8 cellular contexts compared by ENCODE assay signal in genomic region chr7:7641129-7641663, GRCh38. TPM values are rescaled to one million over a fixed set of nuclear protein-coding genes. Genes with fewer than 3 reads are reported as not detected.
A peak's percentile ranks its signal among the peaks of the same experiment; 100 is the strongest.
DNase-seq lines count a peak whose midpoint lies in the region; ATAC-seq, FAIRE-seq and TF ChIP-seq lines count a peak whose summit lies in the region.

No MANE protein-coding gene starts in this region.

- dilution Hi-C loops in endothelial cell of umbilical vein (cut with MboI; ENCODE audit: extremely low pct_ligation_motif_present, low sequenced_read_pairs), result no loop called here

- TF ChIP-seq CTCF in endothelial cell of umbilical vein (IDR thresholded peaks at IDR 0.05; ENCODE audit: extremely low read depth in 1 of 2, insufficient read depth in 1 of 2, low read depth in 1 of 2, low read length in 2 of 2), result no peak

- peak overlapping the region; percentile 80 for H3K9ac ChIP-seq in endothelial cell of umbilical vein (replicated peaks; ENCODE audit: extremely low read depth, insufficient read depth, low read length)

- no peaks in the 10 kb centered on the region for H3K9me1 ChIP-seq in endothelial cell of umbilical vein (replicated peaks; ENCODE audit: control insufficient read depth, extremely low read depth, insufficient read depth, low read length)

- no TSS peak for BruUV-seq in endothelial cell of umbilical vein (replicated peaks; lab: Mats Ljungman, UMichigan)

- peak overlapping the region; percentile 84 for H3K4me2 ChIP-seq in endothelial cell of umbilical vein (ENCODE audit: insufficient read depth, low read length)

- peaks cover 10% of the 10 kb centered on the region for H3K4me1 ChIP-seq in SJSA1 (replicated peaks)
- peaks cover 8% of the 10 kb centered on the region for H3K4me1 ChIP-seq in endothelial cell of umbilical vein (ENCODE audit: control insufficient read depth, extremely low read depth, insufficient read depth, low read length)

- FAIRE-seq in endothelial cell of umbilical vein (lab: Jason Lieb, UNC), result no peak

- H3K9me3 Mint-ChIP-seq in natural killer cell treated with Interleukin-12 subunit alpha and Interleukin-12 subunit beta and Interleukin-15 and Interleukin-18, amount 100 ng/mL, for 72 hours, result no peaks in the 10 kb centered on the region

- H4K20me1 ChIP-seq in endothelial cell of umbilical vein (replicated peaks; ENCODE audit: control insufficient read depth, extremely low read depth, insufficient read depth, low read length), result no peaks in the 10 kb centered on the region

- intact Hi-C loops in Right ventricle myocardium superior (cut with DNase I) (loop anchor here (10.0 kb wide), 1 partner anchor 456 kb away; the partner anchor contains the start of gene C1GALT1), cardiac septum (cut with DNase I) (no loop called here), endothelial cell of umbilical vein (cut with micrococcal nuclease) (no loop called here)

- ATAC-seq in Right ventricle myocardium superior (ENCODE audit: poor library complexity) (peak; percentile 8), HG02840 (IDR thresholded peaks at IDR 0.05; ENCODE audit: low FRiP score, unreplicated experiment) (peak; percentile 3)
- ATAC-seq in natural killer cell treated with Interleukin-12 subunit alpha and Interleukin-12 subunit beta and Interleukin-15 and Interleukin-18, amount 100 ng/mL, for 72 hours, result peak in 1 of 2 donors; percentile 0

- peaks cover 5% of the 10 kb centered on the region for H3K36me3 Mint-ChIP-seq in natural killer cell treated with Interleukin-12 subunit alpha and Interleukin-12 subunit beta and Interleukin-15 and Interleukin-18, amount 100 ng/mL, for 72 hours

- CTCF ChIA-PET in endothelial cell of umbilical vein (lab: Charles Lee), result interaction anchor here (0.9 to 4.6 kb wide), 5 partner anchors 40 to 655 kb away, joined by 4 to 21 read pairs (median 8); no protein-coding TSS in a partner anchor

- H3K4me3 Mint-ChIP-seq in natural killer cell treated with Interleukin-12 subunit alpha and Interleukin-12 subunit beta and Interleukin-15 and Interleukin-18, amount 100 ng/mL, for 72 hours, result peak overlapping the region; percentile 96

- no peak for TF ChIP-seq POLR2A in endothelial cell of umbilical vein (IDR thresholded peaks at IDR 0.05; ENCODE audit: low read depth, low read length)

- H3K27me3 Mint-ChIP-seq in natural killer cell treated with Interleukin-12 subunit alpha and Interleukin-12 subunit beta and Interleukin-15 and Interleukin-18, amount 100 ng/mL, for 72 hours, result no peaks in the 10 kb centered on the region

- POLR2A ChIA-PET in endothelial cell of umbilical vein (lab: Charles Lee), result no interaction called here

- H3K4me1 Mint-ChIP-seq in natural killer cell treated with Interleukin-12 subunit alpha and Interleukin-12 subunit beta and Interleukin-15 and Interleukin-18, amount 100 ng/mL, for 72 hours (ENCODE audit: low read depth in 2 of 2), result peaks cover 25 to 29% of the 10 kb centered on the region in 2 donors

- DNase-seq in Right ventricle myocardium superior, result no peak
- DNase-seq in cardiac septum (ENCODE audit: low spot score), result no peak
- no peak for DNase-seq in SJSA1 (ENCODE audit: low read depth in 1 of 2, low spot score in 2 of 2)
- DNase-seq in endothelial cell of umbilical vein (ENCODE audit: low read depth, low spot score), result no peak
- no peak for DNase-seq in natural killer cell treated with Interleukin-12 subunit alpha and Interleukin-12 subunit beta and Interleukin-15 and Interleukin-18, amount 100 ng/mL, for 72 hours (ENCODE audit: low spot score)
- DNase-seq in NCI-H2029 (lab: John Stamatoyannopoulos, UW), result no peak
- no peak for DNase-seq in cortex of kidney (lab: John Stamatoyannopoulos, UW)

- H3K27me3 ChIP-seq in SJSA1 (replicated peaks), result no peaks in the 10 kb centered on the region
- H3K27me3 ChIP-seq in endothelial cell of umbilical vein (ENCODE audit: control insufficient read depth in 2 of 2, insufficient read depth in 2 of 2, low read length in 2 of 2), result no peaks in the 10 kb centered on the region

- H3K27ac Mint-ChIP-seq in natural killer cell treated with Interleukin-12 subunit alpha and Interleukin-12 subunit beta and Interleukin-15 and Interleukin-18, amount 100 ng/mL, for 72 hours, result peak overlapping the region; percentile 93 to 98

- H3K4me3 ChIP-seq in SJSA1 (peak overlapping the region; percentile 72), endothelial cell of umbilical vein (replicated peaks in 1 of 3; ENCODE audit: insufficient read depth in 1 of 3, low read depth in 1 of 3, low read length in 3 of 3) (peak overlapping the region; percentile 66 to 93 (median 79))

- H3K27ac ChIP-seq in SJSA1 (peak overlapping the region; percentile 41; the same call in 1 of the 2 replicates), endothelial cell of umbilical vein (ENCODE audit: insufficient read depth, low read depth, low read length) (peak overlapping the region; percentile 21)

- H3K36me3 ChIP-seq in SJSA1, result peaks cover 8% of the 10 kb centered on the region; the same call in 1 of the 2 replicates
- H3K36me3 ChIP-seq in endothelial cell of umbilical vein (ENCODE audit: control insufficient read depth in 2 of 2, extremely low read depth in 1 of 2, insufficient read depth in 2 of 2, low read length in 2 of 2), result no peaks in the 10 kb centered on the region

- peak overlapping the region; percentile 88 for H2AFZ ChIP-seq in endothelial cell of umbilical vein (ENCODE audit: low read depth, low read length)

- H3K79me2 ChIP-seq in endothelial cell of umbilical vein (ENCODE audit: control insufficient read depth, insufficient read depth, low read length), result no peaks in the 10 kb centered on the region

- H3K9me3 ChIP-seq in SJSA1 (replicated peaks), result no peaks in the 10 kb centered on the region
- no peaks in the 10 kb centered on the region for H3K9me3 ChIP-seq in endothelial cell of umbilical vein (replicated peaks; ENCODE audit: control insufficient read depth, insufficient read depth, low read length)

TF ChIP-seq in endothelial cell of umbilical vein, 7 proteins besides CTCF, POLR2A, EP300 and RAD21:
- TF ChIP-seq MYC (IDR thresholded peaks at IDR 0.05; ENCODE audit: low read depth, low read length) (no peak), POLR2AphosphoS5 (IDR thresholded peaks at IDR 0.05; ENCODE audit: insufficient read depth, low read depth, low read length) (no peak), JUN (IDR thresholded peaks at IDR 0.05; ENCODE audit: borderline replicate concordance, insufficient read depth, insufficient read length, low read depth) (no peak), GATA2 (IDR thresholded peaks at IDR 0.05; ENCODE audit: insufficient read depth, insufficient read length, low read depth, low read length) (no peak), EZH2 (IDR thresholded peaks at IDR 0.05; ENCODE audit: borderline replicate concordance, low read depth, low read length, severe bottlenecking) (no peak), MAX (IDR thresholded peaks at IDR 0.05; ENCODE audit: insufficient read depth, insufficient read length) (no peak), FOS (IDR thresholded peaks at IDR 0.05; ENCODE audit: borderline replicate concordance, insufficient read depth, low read length) (no peak)

RNA-seq across cellular contexts. Expression of gene UMAD1, which starts 0.6 kb away (rescaled TPM):
- total RNA-seq in Right ventricle myocardium superior (14.3 TPM), cardiac septum (16.3 TPM), endothelial cell of umbilical vein (6.1 and 6.6 TPM in 2 replicates)
- total RNA-seq in SJSA1 (2014; rRNA removed; shearing (Covaris generic)), result 19.3 and 19.5 TPM in 2 replicates
- polyA plus RNA-seq in endothelial cell of umbilical vein, result 3.6 and 5.6 TPM in 2 replicates
- polyA plus RNA-seq in endothelial cell of umbilical vein (2011; cell fraction: cytosol; rRNA removed), result 5.0 and 5.8 TPM in 2 replicates
- 4.4 and 7.7 TPM in 2 replicates for polyA plus RNA-seq in endothelial cell of umbilical vein (2011; cell fraction: nucleus; rRNA removed)
- 2.4 and 4.9 TPM in 2 replicates for polyA plus RNA-seq in endothelial cell of umbilical vein (2012)
- polyA minus RNA-seq in endothelial cell of umbilical vein, result 7.7 and 9.7 TPM in 2 replicates
- 8.9 TPM for polyA minus RNA-seq in endothelial cell of umbilical vein (2011; cell fraction: cytosol; rRNA and poly(A)+ RNA removed)
- 10.3 and 11.1 TPM in 2 replicates for polyA minus RNA-seq in endothelial cell of umbilical vein (2011; cell fraction: nucleus; rRNA and poly(A)+ RNA removed)
- total RNA-seq in natural killer cell treated with Interleukin-12 subunit alpha and Interleukin-12 subunit beta and Interleukin-15 and Interleukin-18, amount 100 ng/mL, for 72 hours, result 10 to 100 TPM in 1 of 2 donors, 1 to 10 TPM in 1; 9.3 to 11.4 TPM
